Comparison of ENCODE assay signal across 30 cellular contexts in the genomic region with DNA sequence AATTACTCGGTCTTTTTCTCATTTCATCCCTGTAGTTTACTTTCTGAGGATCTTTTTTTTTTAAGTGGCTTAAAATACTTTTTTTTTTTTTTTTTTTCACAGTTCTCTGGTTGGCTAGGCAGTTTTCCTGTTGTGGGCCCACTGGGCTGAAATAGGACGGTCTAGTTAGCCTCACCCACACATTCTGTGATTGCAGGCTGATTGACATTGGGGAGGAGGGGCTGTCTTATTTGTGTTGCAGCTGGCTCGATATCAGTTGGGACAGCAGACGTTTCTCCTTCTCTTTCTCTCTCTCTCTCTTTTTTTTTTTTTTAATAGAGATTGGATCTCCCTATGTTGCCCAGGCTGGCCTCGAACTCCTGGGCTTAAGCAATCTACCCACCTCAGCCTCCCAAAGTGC. TPM values are rescaled to one million over a fixed set of nuclear protein-coding genes. Genes with fewer than 3 reads are reported as not detected.
DNase-seq lines count a peak whose midpoint lies in the region; ATAC-seq and TF ChIP-seq lines count a peak whose summit lies in the region.
"Had no signal": no experiment of that assay in that cellular context is flagged by ENCODE, and none has a peak within 500 bp of the region (broad histone marks: within the 10 kb centered on the region; RNA-seq: fewer than 3 reads in every experiment).

No MANE protein-coding gene starts in this region.

- CTCF ChIA-PET in CD4-positive, alpha-beta T cell (lab: Charles Lee), result interaction anchor here (0.7 to 1.5 kb wide), 2 partner anchors 13 to 95 kb away, joined by 3 to 6 read pairs; no protein-coding TSS in a partner anchor
- CTCF ChIA-PET in SK-N-SH (lab: Yijun Ruan, JAX), result interaction anchor here (1.1 to 5.9 kb wide), 3 partner anchors 18 to 228 kb away, joined by 3 to 27 read pairs (median 3); no protein-coding TSS in a partner anchor

- no peaks in the 10 kb centered on the region for H3K9me3 ChIP-seq in CD4-positive, alpha-beta T cell (ENCODE audit: control insufficient read depth, low read length)
- no peaks in the 10 kb centered on the region for H3K9me3 ChIP-seq in SK-N-SH
- H3K9me3 ChIP-seq: Peyer's patch, SJCRH30 had no signal

- WGBS in SK-N-SH (ENCODE audit: low lambda C conversion rate), result 95% methylated on average over 5 of the region's 5 CpGs

- H3K4me1 Mint-ChIP-seq in T-helper 2 cell treated with Interferon-gamma antibody and Interleukin-4, amounts not matched to agents 5 μg/mL and 100 μg/mL, for 36 hours (ENCODE audit: low read depth), result peaks cover 37% of the 10 kb centered on the region
- peaks cover 65% of the 10 kb centered on the region for H3K4me1 Mint-ChIP-seq in CD4-positive, alpha-beta T cell (ENCODE audit: low read depth)
- H3K4me1 Mint-ChIP-seq in activated T-helper 17 cell treated with anti-CD3 and anti-CD28 coated beads, Interleukin-2, amount 50 U/mL, for 72 hours, result peaks cover 45% of the 10 kb centered on the region
- H3K4me1 Mint-ChIP-seq in naive B cell, result peaks cover 53 to 69% (median 65%) of the 10 kb centered on the region in 3 donors

- no peaks in the 10 kb centered on the region for H3K9me2 ChIP-seq in SK-N-SH

- peaks cover 72% of the 10 kb centered on the region for H4K20me1 ChIP-seq in SK-N-SH (ENCODE audit: insufficient read depth)

- TF ChIP-seq RAD21 in SK-N-SH (IDR thresholded peaks at IDR 0.05; ENCODE audit: low read length), result no peak

- H3K4me1 ChIP-seq in SK-N-SH (ENCODE audit: control insufficient read depth in 1 of 2, insufficient read depth in 2 of 2, low read depth in 1 of 2, low read length in 1 of 2), result peaks cover 6 to 30% of the 10 kb centered on the region in 2 experiments

- H3K79me2 ChIP-seq in SK-N-SH (ENCODE audit: insufficient read depth), result peaks cover 96% of the 10 kb centered on the region

- no peaks in the 10 kb centered on the region for H3K27me3 ChIP-seq in CD4-positive, alpha-beta T cell (ENCODE audit: control insufficient read depth, insufficient read depth, low read length)
- H3K27me3 ChIP-seq in SK-N-SH (ENCODE audit: insufficient read depth), result no peaks in the 10 kb centered on the region
- H3K27me3 ChIP-seq: Peyer's patch, SJCRH30 had no signal

- DNase-seq in T-helper 2 cell treated with Interferon-gamma antibody and Interleukin-4, amounts not matched to agents 5 μg/mL and 100 μg/mL, for 36 hours (ENCODE audit: low spot score), result no peak
- DNase-seq in T-helper 2 cell (no peak), naive B cell (no peak), SK-N-SH (no peak), UCSD-AML1 (lab: John Stamatoyannopoulos, UW; ENCODE audit: unreplicated experiment) (no peak), NCI-H446 treated with DMSO at 0.1 percent for 48 hours (lab: John Stamatoyannopoulos, UW) (no peak)
- DNase-seq in CD4-positive, alpha-beta T cell, result no peak
- DNase-seq: activated CD4-positive, alpha-beta T cell treated with anti-CD3 and anti-CD28 coated beads, Interleukin-2, amount 10 ng/mL, durations not matched to agents 24 days and 14 days; activated CD8-positive, alpha-beta memory T cell treated with anti-CD3 and anti-CD28 coated beads, Interleukin-2, amount 50 U/mL, for 4 hours; activated effector memory CD4-positive, alpha-beta T cell treated with anti-CD3 and anti-CD28 coated beads, Interleukin-2, amount 50 U/mL, for 16 hours; AML-193; COR-L47; cortex of kidney; DMS79; GF-D8; NCI-H146; NCI-H510A treated with DMSO at 0.1 percent for 48 hours; NK-92 treated with Interleukin-12 subunit alpha and Interleukin-12 subunit beta, amount 100 ng/mL, for 24 hours; Peyer's patch; SJCRH30; stimulated activated CD4-positive, alpha-beta T cell treated with anti-CD3 and anti-CD28 coated beads, Interleukin-15, amount 100 ng/mL, for 24 hours had no signal

- no peaks in the 10 kb centered on the region for H3F3A ChIP-seq in SK-N-SH (replicated peaks; ENCODE audit: insufficient read depth)

- intact Hi-C loops in CD4-positive, alpha-beta T cell (cut with DNase I, micrococcal nuclease), result no loop called here

- H3K4me2 ChIP-seq in SK-N-SH, result no peak overlapping the region
- H3K4me2 ChIP-seq: KMS-11 had no signal

- TF ChIP-seq CTCF in CD4-positive, alpha-beta T cell (IDR thresholded peaks at IDR 0.05), result no peak
- no peak for TF ChIP-seq CTCF in SK-N-SH (IDR thresholded peaks at IDR 0.05)

- H3K27ac Mint-ChIP-seq in T-helper 2 cell treated with Interferon-gamma antibody and Interleukin-4, amounts not matched to agents 5 μg/mL and 100 μg/mL, for 36 hours, result peak overlapping the region; percentile 15
- H3K27ac Mint-ChIP-seq in CD4-positive, alpha-beta T cell, result peak overlapping the region; percentile 85
- H3K27ac Mint-ChIP-seq in activated T-helper 17 cell treated with anti-CD3 and anti-CD28 coated beads, Interleukin-2, amount 50 U/mL, for 72 hours, result peak overlapping the region; percentile 26
- H3K27ac Mint-ChIP-seq in naive B cell, result peak overlapping the region; percentile 27 to 92 (median 80)
- H3K27ac Mint-ChIP-seq: type B pancreatic cell had no signal

- no peak overlapping the region for H3K9ac ChIP-seq in SK-N-SH
- H3K9ac ChIP-seq: KMS-11 had no signal

- H3K4me3 Mint-ChIP-seq in T-helper 2 cell treated with Interferon-gamma antibody and Interleukin-4, amounts not matched to agents 5 μg/mL and 100 μg/mL, for 36 hours, result no peak overlapping the region
- no peak overlapping the region for H3K4me3 Mint-ChIP-seq in CD4-positive, alpha-beta T cell
- peak overlapping the region; percentile 90 for H3K4me3 Mint-ChIP-seq in activated T-helper 17 cell treated with anti-CD3 and anti-CD28 coated beads, Interleukin-2, amount 50 U/mL, for 72 hours
- peak overlapping the region in 5 of 8 donors; percentile 32 to 89 (median 73) for H3K4me3 Mint-ChIP-seq in naive B cell
- H3K4me3 Mint-ChIP-seq: type B pancreatic cell had no signal

- H3K36me3 ChIP-seq in SK-N-SH (replicated peaks in 1 of 2; ENCODE audit: control insufficient read depth in 1 of 2, insufficient read depth in 2 of 2, low read length in 1 of 2), result peaks cover 2 to 4% of the 10 kb centered on the region in 2 experiments
- H3K36me3 ChIP-seq: Peyer's patch had no signal

- H3K27ac ChIP-seq in CD4-positive, alpha-beta T cell (ENCODE audit: low read depth, low read length), result no peak overlapping the region
- no peak overlapping the region for H3K27ac ChIP-seq in SK-N-SH (ENCODE audit: low read depth in 2 of 2, low read length in 1 of 2)
- H3K27ac ChIP-seq: 22Rv1, KMS-11, Peyer's patch, SJCRH30 had no signal

- no peaks in the 10 kb centered on the region for H3K27me3 Mint-ChIP-seq in T-helper 2 cell treated with Interferon-gamma antibody and Interleukin-4, amounts not matched to agents 5 μg/mL and 100 μg/mL, for 36 hours (ENCODE audit: low read depth)
- no peaks in the 10 kb centered on the region for H3K27me3 Mint-ChIP-seq in CD4-positive, alpha-beta T cell
- H3K27me3 Mint-ChIP-seq in activated T-helper 17 cell treated with anti-CD3 and anti-CD28 coated beads, Interleukin-2, amount 50 U/mL, for 72 hours, result no peaks in the 10 kb centered on the region
- no peaks in the 10 kb centered on the region for H3K27me3 Mint-ChIP-seq in naive B cell
- H3K27me3 Mint-ChIP-seq: activated CD4-positive, alpha-beta T cell treated with anti-CD3 and anti-CD28 coated beads, Interleukin-2, amount 10 ng/mL, durations not matched to agents 24 days and 14 days; stimulated activated naive CD8-positive, alpha-beta T cell treated with anti-CD3 and anti-CD28 coated beads, Interleukin-15, Interleukin-2, amounts not matched to agents 100 ng/mL and 50 ng/mL, for 24 hours; type B pancreatic cell had no signal

- no peak for TF ChIP-seq EP300 in SK-N-SH (IDR thresholded peaks at IDR 0.05; ENCODE audit: borderline replicate concordance in 1 of 2, low read depth in 1 of 2, low read length in 1 of 2)

- POLR2A ChIA-PET in CD4-positive, alpha-beta T cell (lab: Charles Lee), result no interaction called here
- POLR2A ChIA-PET in SK-N-SH (lab: Yijun Ruan, JAX), result no interaction called here

- H2AFZ ChIP-seq in SK-N-SH (ENCODE audit: low read depth), result no peak overlapping the region

- no peaks in the 10 kb centered on the region for H3K9me3 Mint-ChIP-seq in T-helper 2 cell treated with Interferon-gamma antibody and Interleukin-4, amounts not matched to agents 5 μg/mL and 100 μg/mL, for 36 hours
- H3K9me3 Mint-ChIP-seq in CD4-positive, alpha-beta T cell, result no peaks in the 10 kb centered on the region
- no peaks in the 10 kb centered on the region for H3K9me3 Mint-ChIP-seq in activated T-helper 17 cell treated with anti-CD3 and anti-CD28 coated beads, Interleukin-2, amount 50 U/mL, for 72 hours
- no peaks in the 10 kb centered on the region for H3K9me3 Mint-ChIP-seq in naive B cell
- H3K9me3 Mint-ChIP-seq: stimulated activated naive CD8-positive, alpha-beta T cell treated with anti-CD3 and anti-CD28 coated beads, Interleukin-15, Interleukin-2, amounts not matched to agents 100 ng/mL and 50 ng/mL, for 24 hours; type B pancreatic cell had no signal

- H3K4me3 ChIP-seq in SK-N-SH (ENCODE audit: low read depth in 2 of 2, low read length in 1 of 2), result no peak overlapping the region
- H3K4me3 ChIP-seq: lung, Peyer's patch, SJCRH30 had no signal

- peaks cover 36% of the 10 kb centered on the region for H3K36me3 Mint-ChIP-seq in T-helper 2 cell treated with Interferon-gamma antibody and Interleukin-4, amounts not matched to agents 5 μg/mL and 100 μg/mL, for 36 hours (ENCODE audit: low read depth)
- H3K36me3 Mint-ChIP-seq in CD4-positive, alpha-beta T cell (ENCODE audit: low read depth), result peaks cover 42% of the 10 kb centered on the region
- peaks cover 73% of the 10 kb centered on the region for H3K36me3 Mint-ChIP-seq in activated T-helper 17 cell treated with anti-CD3 and anti-CD28 coated beads, Interleukin-2, amount 50 U/mL, for 72 hours (ENCODE audit: low read depth)
- H3K36me3 Mint-ChIP-seq in naive B cell, result peaks cover 4 to 6% of the 10 kb centered on the region in 2 donors

- no peak for ATAC-seq in CD4-positive, alpha-beta T cell (ENCODE audit: poor library complexity)
- no peak for ATAC-seq in activated T-helper 17 cell treated with anti-CD3 and anti-CD28 coated beads, Interleukin-2, amount 50 U/mL, for 72 hours (replicated peaks)
- no peak for ATAC-seq in naive B cell (ENCODE audit: low read depth in 2 of 2)

RNA-seq across cellular contexts. Expression of a gene that starts 6.9 kb away (rescaled TPM):
- 10 to 100 TPM; 60.0 to 64.8 TPM for total RNA-seq in CD4-positive, alpha-beta T cell
- total RNA-seq in activated T-helper 17 cell treated with anti-CD3 and anti-CD28 coated beads, Interleukin-2, amount 50 U/mL, for 72 hours, result 10 to 100 TPM; 43.3 to 50.3 TPM
- polyA plus RNA-seq in naive B cell (ENCODE audit: low read depth in 6 of 6) (10 to 100 TPM in 1 of 6 donors, 1 to 10 TPM in 4, not detected in 1; 2.6 to 12.1 (median 4.0) TPM), SK-N-SH (2012; rRNA removed) (27.0 and 50.9 TPM in 2 replicates)
- 20.3 and 29.6 TPM in 2 replicates for polyA plus RNA-seq in SK-N-SH (2012; cell fraction: cytosol; rRNA removed)
- 51.6 and 84.8 TPM in 2 replicates for polyA plus RNA-seq in SK-N-SH (2012; cell fraction: nucleus; rRNA removed)

RNA-seq across cellular contexts. Expression of a gene that starts 41.9 kb away (rescaled TPM):
- total RNA-seq in CD4-positive, alpha-beta T cell, result under 1 TPM; 0.77 to 0.87 TPM
- under 1 TPM; 0.61 to 0.80 TPM for total RNA-seq in activated T-helper 17 cell treated with anti-CD3 and anti-CD28 coated beads, Interleukin-2, amount 50 U/mL, for 72 hours
- 1 to 10 TPM in 2 of 6 donors, under 1 TPM in 3, not detected in 1; 0.40 to 1.7 (median 0.80) TPM for polyA plus RNA-seq in naive B cell (ENCODE audit: low read depth in 6 of 6)
- 6.6 and 6.8 TPM in 2 replicates for polyA plus RNA-seq in SK-N-SH (2012; rRNA removed)
- 3.5 and 5.0 TPM in 2 replicates for polyA plus RNA-seq in SK-N-SH (2012; cell fraction: cytosol; rRNA removed)
- polyA plus RNA-seq in SK-N-SH (2012; cell fraction: nucleus; rRNA removed), result 10.6 TPM in 2 replicates
- total RNA-seq: activated CD4-positive, alpha-beta T cell treated with anti-CD3 and anti-CD28 coated beads, Interleukin-2, amount 10 ng/mL, durations not matched to agents 24 days and 14 days; SJCRH30; T-helper 1 cell treated with Interleukin-12 subunit alpha and Interleukin-12 subunit beta and Interleukin-4 antibody, amounts not matched to agents 30 ng/mL and 1 ng/mL, for 36 hours had no signal

RNA-seq across cellular contexts. Expression of a gene that starts 45.4 kb away (rescaled TPM):
- 1 to 10 TPM; 1.2 to 1.5 TPM for total RNA-seq in CD4-positive, alpha-beta T cell
- total RNA-seq in activated T-helper 17 cell treated with anti-CD3 and anti-CD28 coated beads, Interleukin-2, amount 50 U/mL, for 72 hours, result not detected
- polyA plus RNA-seq in naive B cell (ENCODE audit: low read depth in 6 of 6) (under 1 TPM in 2 of 6 donors, not detected in 4; 0.25 to 0.27 TPM), SK-N-SH (2012; rRNA removed) (1.7 and 1.8 TPM in 2 replicates)
- 1.4 and 1.5 TPM in 2 replicates for polyA plus RNA-seq in SK-N-SH (2012; cell fraction: cytosol; rRNA removed)
- 2.0 and 2.4 TPM in 2 replicates for polyA plus RNA-seq in SK-N-SH (2012; cell fraction: nucleus; rRNA removed)
- total RNA-seq: activated CD4-positive, alpha-beta T cell treated with anti-CD3 and anti-CD28 coated beads, Interleukin-2, amount 10 ng/mL, durations not matched to agents 24 days and 14 days; bronchial epithelial cell; Peyer's patch; SJCRH30; T-helper 1 cell treated with Interleukin-12 subunit alpha and Interleukin-12 subunit beta and Interleukin-4 antibody, amounts not matched to agents 30 ng/mL and 1 ng/mL, for 36 hours had no signal
- polyA plus RNA-seq: fibroblast of lung had no signal

Comparison
In these comparisons a context has a peak if more than half of its experiments do, and no peak if none do; other contexts are left out.
1. H3K27ac Mint-ChIP-seq: peak in every context shown above with its lines; median percentile 85 in CD4-positive, alpha-beta T cell; 80 in naive B cell; 26 in activated T-helper 17 cell treated with anti-CD3 and anti-CD28 coated beads, Interleukin-2, amount 50 U/mL, for 72 hours; 15 in T-helper 2 cell treated with Interferon-gamma antibody and Interleukin-4, amounts not matched to agents 5 μg/mL and 100 μg/mL, for 36 hours.
2. H3K4me3 Mint-ChIP-seq: peak in activated T-helper 17 cell treated with anti-CD3 and anti-CD28 coated beads, Interleukin-2, amount 50 U/mL, for 72 hours (single experiment) and naive B cell (5 of 8); none in T-helper 2 cell treated with Interferon-gamma antibody and Interleukin-4, amounts not matched to agents 5 μg/mL and 100 μg/mL, for 36 hours (single experiment) and CD4-positive, alpha-beta T cell (single experiment).